ENCODE assay signal across 8 cellular contexts in genomic region chr17:27540300-27541105, GRCh38.
DNase-seq lines count a peak whose midpoint lies in the region; ATAC-seq and TF ChIP-seq lines count a peak whose summit lies in the region.

No MANE protein-coding gene starts in this region.

- peak overlapping the region; percentile 12 for H2BK12ac ChIP-seq in trophoblast cell (ENCODE audit: low read length)

- H3K9me3 ChIP-seq in RWPE2 (ENCODE audit: severe bottlenecking) (no peaks in the 10 kb centered on the region), trophoblast cell (ENCODE audit: insufficient read depth, low read depth, low read length) (no peaks in the 10 kb centered on the region)

- TF ChIP-seq CTCF in CD14-positive monocyte (IDR thresholded peaks at IDR 0.05), result no peak
- no peak for TF ChIP-seq CTCF in RWPE2 (IDR thresholded peaks at IDR 0.05; ENCODE audit: poor library complexity, severe bottlenecking)
- no peak for TF ChIP-seq CTCF in fibroblast of pulmonary artery (IDR thresholded peaks at IDR 0.05; ENCODE audit: low read length, missing control alignments)

- no peak overlapping the region for H2BK120ac ChIP-seq in trophoblast cell (ENCODE audit: insufficient read depth, low read length, poor library complexity)

- H3K18ac ChIP-seq in trophoblast cell (ENCODE audit: low read length), result peak overlapping the region; percentile 48

- H3K9me3 Mint-ChIP-seq in CD14-positive monocyte, result no peaks in the 10 kb centered on the region

- peak overlapping the region; percentile 91 to 97 (median 95) for H3K27ac Mint-ChIP-seq in CD14-positive monocyte

- no peak overlapping the region for H3K23ac ChIP-seq in trophoblast cell (ENCODE audit: low read length)

- DNase-seq in CD14-positive monocyte (ENCODE audit: low spot score) (peak; percentile 66), RWPE2 (ENCODE audit: low spot score) (no peak), fibroblast of pulmonary artery (ENCODE audit: low read depth) (peak; percentile 100), trophoblast cell (peak; percentile 91 to 94), HK-2 (ENCODE audit: unreplicated experiment) (no peak), SHP77 (lab: John Stamatoyannopoulos, UW) (no peak)
- DNase-seq in activated CD4-positive, alpha-beta T cell treated with anti-CD3 and anti-CD28 coated beads, Interleukin-2, amount 50 U/mL, for 4 hours, result no peak

- no peak overlapping the region for H2AFZ ChIP-seq in trophoblast cell (ENCODE audit: insufficient read depth, low read length, poor library complexity)

- no CpG with 5 or more reads among the region's 16 CpGs for WGBS in trophoblast cell (ENCODE audit: extremely low coverage, insufficient coverage, insufficient read length)

- H3K4me1 Mint-ChIP-seq in CD14-positive monocyte, result peaks cover 69% of the 10 kb centered on the region

- H3K4ac ChIP-seq in trophoblast cell (ENCODE audit: low read depth, low read length), result no peak overlapping the region

- H2AK5ac ChIP-seq in trophoblast cell (ENCODE audit: low read length), result no peak overlapping the region

- no peak overlapping the region for H3K9ac ChIP-seq in trophoblast cell (ENCODE audit: low read length)

- H3K4me2 ChIP-seq in trophoblast cell (ENCODE audit: low read length), result no peak overlapping the region

- H4K91ac ChIP-seq in trophoblast cell (ENCODE audit: low read depth, low read length), result no peak overlapping the region

- H3K79me1 ChIP-seq in trophoblast cell (ENCODE audit: low read length), result peaks cover 5% of the 10 kb centered on the region

- peaks cover 0 to 3% (median 0%) of the 10 kb centered on the region in 3 donors for H3K27me3 Mint-ChIP-seq in CD14-positive monocyte (ENCODE audit: low read depth in 3 of 3)

- H3K79me2 ChIP-seq in trophoblast cell (ENCODE audit: control insufficient read depth, insufficient read depth, low read length, poor library complexity), result no peaks in the 10 kb centered on the region

- H3K36me3 Mint-ChIP-seq in CD14-positive monocyte, result peaks cover 10 to 21% of the 10 kb centered on the region in 2 donors

- H4K12ac ChIP-seq in trophoblast cell (ENCODE audit: low read depth, low read length), result no peak overlapping the region

- no peaks in the 10 kb centered on the region for H3K27me3 ChIP-seq in RWPE2 (ENCODE audit: insufficient read depth, poor library complexity, severe bottlenecking)
- no peaks in the 10 kb centered on the region for H3K27me3 ChIP-seq in trophoblast cell (ENCODE audit: insufficient read depth, low read length)

- H3K27ac ChIP-seq in RWPE2 (ENCODE audit: poor library complexity, severe bottlenecking) (no peak overlapping the region), trophoblast cell (ENCODE audit: low read depth, low read length) (no peak overlapping the region)

- H3K14ac ChIP-seq in trophoblast cell (ENCODE audit: low read length), result no peak overlapping the region

- ATAC-seq in RWPE2 (ENCODE audit: low read depth) (peak; percentile 58), GM19328 (IDR thresholded peaks at IDR 0.05; ENCODE audit: unreplicated experiment) (no peak)

- intact Hi-C loops in CD14-positive monocyte (cut with micrococcal nuclease), result loop anchor here in 1 of 2 donors (2.0 kb wide), 1 partner anchor 14 kb away; no protein-coding TSS in a partner anchor

- H3K36me3 ChIP-seq in RWPE2 (ENCODE audit: low read depth) (no peaks in the 10 kb centered on the region), trophoblast cell (ENCODE audit: control insufficient read depth in 1 of 2, insufficient read depth in 2 of 2, low read length in 2 of 2) (no peaks in the 10 kb centered on the region)

- no peak overlapping the region for H2BK5ac ChIP-seq in trophoblast cell (ENCODE audit: low read depth, low read length, poor library complexity)

- H3K4me3 Mint-ChIP-seq in CD14-positive monocyte, result peak overlapping the region; percentile 63 to 88

- H4K8ac ChIP-seq in trophoblast cell (ENCODE audit: low read depth, low read length), result peak overlapping the region; percentile 16

- H3K4me3 ChIP-seq in RWPE2 (ENCODE audit: severe bottlenecking), result no peak overlapping the region
- H3K4me3 ChIP-seq in fibroblast of pulmonary artery (replicated peaks; ENCODE audit: low read depth, low read length), result peak overlapping the region; percentile 24
- no peak overlapping the region for H3K4me3 ChIP-seq in trophoblast cell (ENCODE audit: low read depth, low read length)

- H3K4me1 ChIP-seq in RWPE2 (ENCODE audit: insufficient read depth, poor library complexity, severe bottlenecking) (peaks cover 6% of the 10 kb centered on the region), trophoblast cell (ENCODE audit: control insufficient read depth in 1 of 2, insufficient read depth in 2 of 2, low read length in 2 of 2) (peaks cover 14 to 31% of the 10 kb centered on the region in 2 experiments)

Comparison
In these comparisons a context has a peak if more than half of its experiments do, and no peak if none do; other contexts are left out.
1. DNase-seq: peak in CD14-positive monocyte (single experiment), fibroblast of pulmonary artery (single experiment) and trophoblast cell (2 of 2); none in RWPE2 (single experiment), HK-2 (single experiment), SHP77 (0 of 2) and activated CD4-positive, alpha-beta T cell treated with anti-CD3 and anti-CD28 coated beads, Interleukin-2, amount 50 U/mL, for 4 hours (0 of 2).